1 cellular context compared by ENCODE assay signal in the genomic region with DNA sequence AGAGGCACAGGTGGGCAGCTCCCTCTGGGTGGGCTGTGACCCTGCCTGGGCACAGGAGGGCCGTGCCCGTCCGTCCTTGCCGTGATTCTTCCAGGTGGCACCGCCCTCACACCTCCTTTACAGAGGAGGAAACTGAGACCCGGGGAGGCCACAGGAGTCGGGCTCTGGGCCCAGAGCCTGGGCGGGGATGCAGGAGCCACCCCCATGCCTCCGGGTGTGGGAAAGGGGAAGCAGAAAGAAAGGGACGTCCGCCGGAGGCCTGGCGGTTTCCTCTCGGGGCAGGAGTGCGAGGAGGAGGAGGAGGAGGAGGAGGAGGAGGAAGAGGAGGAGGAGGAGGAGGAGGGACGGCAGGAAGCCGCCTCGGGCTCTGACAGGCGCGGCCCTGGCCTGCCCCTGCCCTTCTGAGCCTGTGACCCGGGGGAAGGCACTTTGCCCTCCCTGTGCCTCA.
A peak's percentile ranks its signal among the peaks of the same experiment; 100 is the strongest.
TF ChIP-seq lines count a peak whose summit lies in the region.

No MANE protein-coding gene starts in this region.

TF ChIP-seq in GM12878, 131 proteins besides CTCF, POLR2A, EP300 and RAD21 (continues in another document):
- TF ChIP-seq MEF2A (IDR thresholded peaks at IDR 0.05; ENCODE audit: insufficient read depth, low read depth, low read length) (no peak), REST (IDR thresholded peaks at IDR 0.05; ENCODE audit: low read depth, low read length) (no peak), SIN3A (IDR thresholded peaks at IDR 0.05; ENCODE audit: low read depth, low read length) (no peak), SRF (IDR thresholded peaks at IDR 0.05; ENCODE audit: low read depth in 2 of 2, low read length in 2 of 2) (no peak), LARP7 (IDR thresholded peaks at IDR 0.05) (0 out of 2 replicates have a peak, but pooled peaks have one; percentile 24), WRNIP1 (IDR thresholded peaks at IDR 0.05; ENCODE audit: borderline replicate concordance, low read depth, low read length) (no peak), CHD4 (IDR thresholded peaks at IDR 0.05) (no peak), PAX8 (IDR thresholded peaks at IDR 0.05) (no peak), EED (IDR thresholded peaks at IDR 0.05; ENCODE audit: low read depth) (peak; percentile 47; the same call in 1 of the 2 replicates), ATF2 (IDR thresholded peaks at IDR 0.05; ENCODE audit: low read length) (no peak), FOS (IDR thresholded peaks at IDR 0.05; ENCODE audit: borderline replicate concordance, extremely low read depth, insufficient read length) (no peak), DPF2 (IDR thresholded peaks at IDR 0.05) (peak; percentile 56; the same call in 1 of the 2 replicates), CBX3 (IDR thresholded peaks at IDR 0.05; ENCODE audit: borderline replicate concordance, low read depth) (no peak), PKNOX1 (IDR thresholded peaks at IDR 0.05) (no peak), ZSCAN29 (IDR thresholded peaks at IDR 0.05) (no peak), EGR1 (IDR thresholded peaks at IDR 0.05; ENCODE audit: borderline replicate concordance in 1 of 2, low read depth in 2 of 2, low read length in 2 of 2) (peak in 1 of 2 experiments; percentile 61; a peak in 1 of 3 replicates), BMI1 (IDR thresholded peaks at IDR 0.05; ENCODE audit: borderline replicate concordance) (no peak), ATF7 (IDR thresholded peaks at IDR 0.05; ENCODE audit: low read depth) (no peak), NFXL1 (IDR thresholded peaks at IDR 0.05; ENCODE audit: borderline replicate concordance) (peak; percentile 99), MTA3 (IDR thresholded peaks at IDR 0.05; ENCODE audit: borderline replicate concordance, low read length) (no peak), CHD2 (IDR thresholded peaks at IDR 0.05; ENCODE audit: borderline replicate concordance, low read depth, low read length) (0 out of 2 replicates have a peak, but pooled peaks have one; percentile 25), SMARCA5 (IDR thresholded peaks at IDR 0.05) (0 out of 2 replicates have a peak, but pooled peaks have one; percentile 23), RUNX3 (IDR thresholded peaks at IDR 0.05; ENCODE audit: low read length) (peak; percentile 41; the same call in 1 of the 2 replicates), CREM (IDR thresholded peaks at IDR 0.05; ENCODE audit: low read depth) (0 out of 2 replicates have a peak, but pooled peaks have one; percentile 18), TCF7 (IDR thresholded peaks at IDR 0.05; ENCODE audit: borderline replicate concordance) (no peak)
- TF ChIP-seq, protein P1, sequence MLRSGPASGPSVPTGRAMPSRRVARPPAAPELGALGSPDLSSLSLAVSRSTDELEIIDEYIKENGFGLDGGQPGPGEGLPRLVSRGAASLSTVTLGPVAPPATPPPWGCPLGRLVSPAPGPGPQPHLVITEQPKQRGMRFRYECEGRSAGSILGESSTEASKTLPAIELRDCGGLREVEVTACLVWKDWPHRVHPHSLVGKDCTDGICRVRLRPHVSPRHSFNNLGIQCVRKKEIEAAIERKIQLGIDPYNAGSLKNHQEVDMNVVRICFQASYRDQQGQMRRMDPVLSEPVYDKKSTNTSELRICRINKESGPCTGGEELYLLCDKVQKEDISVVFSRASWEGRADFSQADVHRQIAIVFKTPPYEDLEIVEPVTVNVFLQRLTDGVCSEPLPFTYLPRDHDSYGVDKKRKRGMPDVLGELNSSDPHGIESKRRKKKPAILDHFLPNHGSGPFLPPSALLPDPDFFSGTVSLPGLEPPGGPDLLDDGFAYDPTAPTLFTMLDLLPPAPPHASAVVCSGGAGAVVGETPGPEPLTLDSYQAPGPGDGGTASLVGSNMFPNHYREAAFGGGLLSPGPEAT (IDR thresholded peaks at IDR 0.05; ENCODE audit: low read depth), result no peak
- TF ChIP-seq, protein P2, sequence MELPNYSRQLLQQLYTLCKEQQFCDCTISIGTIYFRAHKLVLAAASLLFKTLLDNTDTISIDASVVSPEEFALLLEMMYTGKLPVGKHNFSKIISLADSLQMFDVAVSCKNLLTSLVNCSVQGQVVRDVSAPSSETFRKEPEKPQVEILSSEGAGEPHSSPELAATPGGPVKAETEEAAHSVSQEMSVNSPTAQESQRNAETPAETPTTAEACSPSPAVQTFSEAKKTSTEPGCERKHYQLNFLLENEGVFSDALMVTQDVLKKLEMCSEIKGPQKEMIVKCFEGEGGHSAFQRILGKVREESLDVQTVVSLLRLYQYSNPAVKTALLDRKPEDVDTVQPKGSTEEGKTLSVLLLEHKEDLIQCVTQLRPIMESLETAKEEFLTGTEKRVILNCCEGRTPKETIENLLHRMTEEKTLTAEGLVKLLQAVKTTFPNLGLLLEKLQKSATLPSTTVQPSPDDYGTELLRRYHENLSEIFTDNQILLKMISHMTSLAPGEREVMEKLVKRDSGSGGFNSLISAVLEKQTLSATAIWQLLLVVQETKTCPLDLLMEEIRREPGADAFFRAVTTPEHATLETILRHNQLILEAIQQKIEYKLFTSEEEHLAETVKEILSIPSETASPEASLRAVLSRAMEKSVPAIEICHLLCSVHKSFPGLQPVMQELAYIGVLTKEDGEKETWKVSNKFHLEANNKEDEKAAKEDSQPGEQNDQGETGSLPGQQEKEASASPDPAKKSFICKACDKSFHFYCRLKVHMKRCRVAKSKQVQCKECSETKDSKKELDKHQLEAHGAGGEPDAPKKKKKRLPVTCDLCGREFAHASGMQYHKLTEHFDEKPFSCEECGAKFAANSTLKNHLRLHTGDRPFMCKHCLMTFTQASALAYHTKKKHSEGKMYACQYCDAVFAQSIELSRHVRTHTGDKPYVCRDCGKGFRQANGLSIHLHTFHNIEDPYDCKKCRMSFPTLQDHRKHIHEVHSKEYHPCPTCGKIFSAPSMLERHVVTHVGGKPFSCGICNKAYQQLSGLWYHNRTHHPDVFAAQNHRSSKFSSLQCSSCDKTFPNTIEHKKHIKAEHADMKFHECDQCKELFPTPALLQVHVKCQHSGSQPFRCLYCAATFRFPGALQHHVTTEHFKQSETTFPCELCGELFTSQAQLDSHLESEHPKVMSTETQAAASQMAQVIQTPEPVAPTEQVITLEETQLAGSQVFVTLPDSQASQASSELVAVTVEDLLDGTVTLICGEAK (IDR thresholded peaks at IDR 0.05; ENCODE audit: borderline replicate concordance), result no peak
- TF ChIP-seq, protein P3, sequence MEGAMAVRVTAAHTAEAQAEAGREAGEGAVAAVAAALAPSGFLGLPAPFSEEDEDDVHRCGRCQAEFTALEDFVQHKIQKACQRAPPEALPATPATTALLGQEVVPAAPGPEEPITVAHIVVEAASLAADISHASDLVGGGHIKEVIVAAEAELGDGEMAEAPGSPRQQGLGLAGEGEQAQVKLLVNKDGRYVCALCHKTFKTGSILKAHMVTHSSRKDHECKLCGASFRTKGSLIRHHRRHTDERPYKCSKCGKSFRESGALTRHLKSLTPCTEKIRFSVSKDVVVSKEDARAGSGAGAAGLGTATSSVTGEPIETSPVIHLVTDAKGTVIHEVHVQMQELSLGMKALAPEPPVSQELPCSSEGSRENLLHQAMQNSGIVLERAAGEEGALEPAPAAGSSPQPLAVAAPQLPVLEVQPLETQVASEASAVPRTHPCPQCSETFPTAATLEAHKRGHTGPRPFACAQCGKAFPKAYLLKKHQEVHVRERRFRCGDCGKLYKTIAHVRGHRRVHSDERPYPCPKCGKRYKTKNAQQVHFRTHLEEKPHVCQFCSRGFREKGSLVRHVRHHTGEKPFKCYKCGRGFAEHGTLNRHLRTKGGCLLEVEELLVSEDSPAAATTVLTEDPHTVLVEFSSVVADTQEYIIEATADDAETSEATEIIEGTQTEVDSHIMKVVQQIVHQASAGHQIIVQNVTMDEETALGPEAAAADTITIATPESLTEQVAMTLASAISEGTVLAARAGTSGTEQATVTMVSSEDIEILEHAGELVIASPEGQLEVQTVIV (IDR thresholded peaks at IDR 0.05; ENCODE audit: borderline replicate concordance, partially characterized antibody), result no peak
- TF ChIP-seq, protein P4, sequence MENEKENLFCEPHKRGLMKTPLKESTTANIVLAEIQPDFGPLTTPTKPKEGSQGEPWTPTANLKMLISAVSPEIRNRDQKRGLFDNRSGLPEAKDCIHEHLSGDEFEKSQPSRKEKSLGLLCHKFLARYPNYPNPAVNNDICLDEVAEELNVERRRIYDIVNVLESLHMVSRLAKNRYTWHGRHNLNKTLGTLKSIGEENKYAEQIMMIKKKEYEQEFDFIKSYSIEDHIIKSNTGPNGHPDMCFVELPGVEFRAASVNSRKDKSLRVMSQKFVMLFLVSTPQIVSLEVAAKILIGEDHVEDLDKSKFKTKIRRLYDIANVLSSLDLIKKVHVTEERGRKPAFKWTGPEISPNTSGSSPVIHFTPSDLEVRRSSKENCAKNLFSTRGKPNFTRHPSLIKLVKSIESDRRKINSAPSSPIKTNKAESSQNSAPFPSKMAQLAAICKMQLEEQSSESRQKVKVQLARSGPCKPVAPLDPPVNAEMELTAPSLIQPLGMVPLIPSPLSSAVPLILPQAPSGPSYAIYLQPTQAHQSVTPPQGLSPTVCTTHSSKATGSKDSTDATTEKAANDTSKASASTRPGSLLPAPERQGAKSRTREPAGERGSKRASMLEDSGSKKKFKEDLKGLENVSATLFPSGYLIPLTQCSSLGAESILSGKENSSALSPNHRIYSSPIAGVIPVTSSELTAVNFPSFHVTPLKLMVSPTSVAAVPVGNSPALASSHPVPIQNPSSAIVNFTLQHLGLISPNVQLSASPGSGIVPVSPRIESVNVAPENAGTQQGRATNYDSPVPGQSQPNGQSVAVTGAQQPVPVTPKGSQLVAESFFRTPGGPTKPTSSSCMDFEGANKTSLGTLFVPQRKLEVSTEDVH (IDR thresholded peaks at IDR 0.05; ENCODE audit: low read depth, partially characterized antibody), result no peak
- TF ChIP-seq, protein P5, sequence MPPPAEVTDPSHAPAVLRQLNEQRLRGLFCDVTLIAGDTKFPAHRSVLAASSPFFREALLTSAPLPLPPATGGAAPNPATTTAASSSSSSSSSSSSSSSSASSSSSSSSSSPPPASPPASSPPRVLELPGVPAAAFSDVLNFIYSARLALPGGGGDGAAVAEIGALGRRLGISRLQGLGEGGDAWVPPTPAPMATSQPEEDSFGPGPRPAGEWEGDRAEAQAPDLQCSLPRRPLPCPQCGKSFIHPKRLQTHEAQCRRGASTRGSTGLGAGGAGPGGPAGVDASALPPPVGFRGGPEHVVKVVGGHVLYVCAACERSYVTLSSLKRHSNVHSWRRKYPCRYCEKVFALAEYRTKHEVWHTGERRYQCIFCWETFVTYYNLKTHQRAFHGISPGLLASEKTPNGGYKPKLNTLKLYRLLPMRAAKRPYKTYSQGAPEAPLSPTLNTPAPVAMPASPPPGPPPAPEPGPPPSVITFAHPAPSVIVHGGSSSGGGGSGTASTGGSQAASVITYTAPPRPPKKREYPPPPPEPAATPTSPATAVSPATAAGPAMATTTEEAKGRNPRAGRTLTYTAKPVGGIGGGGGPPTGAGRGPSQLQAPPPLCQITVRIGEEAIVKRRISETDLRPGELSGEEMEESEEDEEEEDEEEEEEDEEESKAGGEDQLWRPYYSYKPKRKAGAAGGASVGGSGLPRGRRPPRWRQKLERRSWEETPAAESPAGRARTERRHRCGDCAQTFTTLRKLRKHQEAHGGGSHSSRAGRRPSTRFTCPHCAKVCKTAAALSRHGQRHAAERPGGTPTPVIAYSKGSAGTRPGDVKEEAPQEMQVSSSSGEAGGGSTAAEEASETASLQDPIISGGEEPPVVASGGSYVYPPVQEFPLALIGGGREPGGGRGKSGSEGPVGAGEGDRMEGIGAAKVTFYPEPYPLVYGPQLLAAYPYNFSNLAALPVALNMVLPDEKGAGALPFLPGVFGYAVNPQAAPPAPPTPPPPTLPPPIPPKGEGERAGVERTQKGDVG (CRISPR knock-in tag; IDR thresholded peaks at IDR 0.05), result no peak
- TF ChIP-seq, protein P6, sequence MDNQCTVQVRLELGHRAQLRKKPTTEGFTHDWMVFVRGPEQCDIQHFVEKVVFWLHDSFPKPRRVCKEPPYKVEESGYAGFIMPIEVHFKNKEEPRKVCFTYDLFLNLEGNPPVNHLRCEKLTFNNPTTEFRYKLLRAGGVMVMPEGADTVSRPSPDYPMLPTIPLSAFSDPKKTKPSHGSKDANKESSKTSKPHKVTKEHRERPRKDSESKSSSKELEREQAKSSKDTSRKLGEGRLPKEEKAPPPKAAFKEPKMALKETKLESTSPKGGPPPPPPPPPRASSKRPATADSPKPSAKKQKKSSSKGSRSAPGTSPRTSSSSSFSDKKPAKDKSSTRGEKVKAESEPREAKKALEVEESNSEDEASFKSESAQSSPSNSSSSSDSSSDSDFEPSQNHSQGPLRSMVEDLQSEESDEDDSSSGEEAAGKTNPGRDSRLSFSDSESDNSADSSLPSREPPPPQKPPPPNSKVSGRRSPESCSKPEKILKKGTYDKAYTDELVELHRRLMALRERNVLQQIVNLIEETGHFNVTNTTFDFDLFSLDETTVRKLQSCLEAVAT (IDR thresholded peaks at IDR 0.05), result no peak
